12 cellular contexts compared by ENCODE assay signal in genomic region chr14:51849095-51849494, GRCh38. TPM values are rescaled to one million over a fixed set of nuclear protein-coding genes. Genes with fewer than 3 reads are reported as not detected.
DNase-seq lines count a peak whose midpoint lies in the region; ATAC-seq, FAIRE-seq and TF ChIP-seq lines count a peak whose summit lies in the region.
"Had no signal": no experiment of that assay in that cellular context is flagged by ENCODE, and none has a peak within 500 bp of the region (broad histone marks: within the 10 kb centered on the region; RNA-seq: fewer than 3 reads in every experiment).

No MANE protein-coding gene starts in this region.

- no peaks in the 10 kb centered on the region for H3K36me3 Mint-ChIP-seq in T-cell
- no peaks in the 10 kb centered on the region for H3K36me3 Mint-ChIP-seq in astrocyte (ENCODE audit: low read depth, unreplicated experiment)

- no peak overlapping the region for H3K4me3 Mint-ChIP-seq in T-cell
- no peak overlapping the region for H3K4me3 Mint-ChIP-seq in astrocyte (ENCODE audit: unreplicated experiment)

- H3K27me3 ChIP-seq in astrocyte (ENCODE audit: insufficient read depth, low read length) = no peaks in the 10 kb centered on the region
- H3K27me3 ChIP-seq: uterus had no signal

- ATAC-seq in T-cell (replicated peaks in 1 of 4) (no peak), GM21360 (IDR thresholded peaks at IDR 0.05; ENCODE audit: unreplicated experiment) (no peak)

- peaks cover 0 to 11% (median 8%) of the 10 kb centered on the region in 3 donors for H3K9me3 Mint-ChIP-seq in T-cell
- H3K9me3 Mint-ChIP-seq in astrocyte (ENCODE audit: unreplicated experiment) = peaks cover 5% of the 10 kb centered on the region

- H3K9ac ChIP-seq in astrocyte (ENCODE audit: low read length) = no peak overlapping the region

- no peaks in the 10 kb centered on the region for H3K9me3 ChIP-seq in astrocyte (ENCODE audit: insufficient read depth, low read depth, low read length)
- H3K9me3 ChIP-seq: uterus had no signal

- no peak for TF ChIP-seq CTCF in astrocyte (IDR thresholded peaks at IDR 0.05; ENCODE audit: insufficient read depth, low read depth, low read length)

- H3K4me3 ChIP-seq in astrocyte (ENCODE audit: insufficient read depth, low read depth, low read length) = no peak overlapping the region
- H3K4me3 ChIP-seq: uterus had no signal

- no peaks in the 10 kb centered on the region for H3K79me2 ChIP-seq in astrocyte (ENCODE audit: insufficient read depth, low read length)

- H3K36me3 ChIP-seq in astrocyte (ENCODE audit: insufficient read depth, low read length) = no peaks in the 10 kb centered on the region
- H3K36me3 ChIP-seq: uterus had no signal

- no peak overlapping the region for H3K4me2 ChIP-seq in astrocyte (ENCODE audit: low read length)

- CTCF ChIA-PET in T-cell (lab: Charles Lee) = interaction anchor here in 1 of 2 donors (3.1 kb wide), 1 partner anchor 11 kb away, joined by 12 read pairs; the partner anchor contains the start of gene GNG2

- H3K27me3 Mint-ChIP-seq in T-cell = no peaks in the 10 kb centered on the region
- H3K27me3 Mint-ChIP-seq in astrocyte (ENCODE audit: low read depth, unreplicated experiment) = no peaks in the 10 kb centered on the region

- no peak for FAIRE-seq in astrocyte (lab: Jason Lieb, UNC)
- FAIRE-seq: endometrium had no signal

- peaks cover 9% of the 10 kb centered on the region for H3K4me1 ChIP-seq in astrocyte (ENCODE audit: insufficient read depth, low read length)
- H3K4me1 ChIP-seq: uterus had no signal

- POLR2A ChIA-PET in T-cell (lab: Charles Lee) = interaction anchor here (0.6 to 3.9 kb wide), 3 partner anchors 11 to 45 kb away, joined by 3 to 152 read pairs (median 14); partner anchors contain the start of gene GNG2 (in 1 of the 2)

- peak; percentile 70 for DNase-seq in activated CD4-positive, alpha-beta T cell treated with anti-CD3 and anti-CD28 coated beads for 48 hours
- no peak for DNase-seq in activated CD4-positive, alpha-beta T cell treated with anti-CD3 and anti-CD28 coated beads for 1 hour
- DNase-seq in T-cell (peak in 3 of 34 experiments; percentile 9 to 16 (median 14)), astrocyte (ENCODE audit: low read depth) (peak; percentile 27), CD1c-positive myeloid dendritic cell (ENCODE audit: extremely low spot score) (no peak), NCI-H524 (lab: John Stamatoyannopoulos, UW) (no peak)
- DNase-seq in stimulated activated CD4-positive, alpha-beta T cell treated with anti-CD3 and anti-CD28 coated beads, Interleukin-4, amount 100 ng/mL, for 1 hour = peak; percentile 19
- DNase-seq: ACHN, uterus had no signal

- H3K27ac Mint-ChIP-seq in T-cell = peak overlapping the region; percentile 55 to 77
- H3K27ac Mint-ChIP-seq in astrocyte (ENCODE audit: unreplicated experiment) = no peak overlapping the region

- no peak overlapping the region for H2AFZ ChIP-seq in astrocyte (ENCODE audit: low read depth, low read length)

- no peaks in the 10 kb centered on the region for H4K20me1 ChIP-seq in astrocyte (ENCODE audit: insufficient read depth, low read length)

- H3K4me1 Mint-ChIP-seq in T-cell (peaks cover 65 to 75% (median 71%) of the 10 kb centered on the region in 3 donors), astrocyte (ENCODE audit: low read depth, unreplicated experiment) (peaks cover 11% of the 10 kb centered on the region)

- no peak overlapping the region for H3K27ac ChIP-seq in astrocyte (ENCODE audit: low read depth, low read length)
- H3K27ac ChIP-seq: uterus had no signal

RNA-seq across cellular contexts. Expression of gene GNG2, which starts 11.3 kb away (rescaled TPM):
- total RNA-seq in T-cell (100 to 1,000 TPM in 2 of 5 donors, 10 to 100 TPM in 3; 82.2 to 197 (median 99.0) TPM), astrocyte (7.3 and 8.1 TPM in 2 replicates)
- total RNA-seq: NCI-H460 had no signal

Comparison
In these comparisons a context has a peak if more than half of its experiments do, and no peak if none do; other contexts are left out.
1. DNase-seq: peak in activated CD4-positive, alpha-beta T cell treated with anti-CD3 and anti-CD28 coated beads for 48 hours (single experiment), astrocyte (single experiment) and stimulated activated CD4-positive, alpha-beta T cell treated with anti-CD3 and anti-CD28 coated beads, Interleukin-4, amount 100 ng/mL, for 1 hour (single experiment); none in activated CD4-positive, alpha-beta T cell treated with anti-CD3 and anti-CD28 coated beads for 1 hour (single experiment), CD1c-positive myeloid dendritic cell (single experiment) and NCI-H524 (0 of 2).